Comparison of ENCODE assay signal across 8 cellular contexts in genomic region chr11:45843158-45843924, GRCh38. TPM values are rescaled to one million over a fixed set of nuclear protein-coding genes. Genes with fewer than 3 reads are reported as not detected.
DNase-seq lines count a peak whose midpoint lies in the region; ATAC-seq and TF ChIP-seq lines count a peak whose summit lies in the region.

No MANE protein-coding gene starts in this region.

- H3K27me3 ChIP-seq in MG63: no peaks in the 10 kb centered on the region

- H3K9me3 Mint-ChIP-seq in neural crest cell: no peaks in the 10 kb centered on the region

- no peaks in the 10 kb centered on the region for H3K9me3 ChIP-seq in MG63

- DNase-seq in MG63: peak; percentile 78
- DNase-seq in SIG-M5 (lab: John Stamatoyannopoulos, UW): peak; percentile 27
- peak; percentile 74 for DNase-seq in activated effector memory CD4-positive, alpha-beta T cell treated with Interleukin-2 at 50 U/mL for 16 hours
- peak; percentile 91 for DNase-seq in fibroblast of pulmonary artery (ENCODE audit: low read depth)
- DNase-seq in neural crest cell (ENCODE audit: low read depth, low spot score): peak; percentile 90
- DNase-seq in stimulated activated naive CD8-positive, alpha-beta T cell treated with anti-CD3 and anti-CD28 coated beads, Interleukin-15, Interleukin-2, amounts not matched to agents 100 U/mL and 50 U/mL, for 24 hours: peak; percentile 88

- H3K4me1 Mint-ChIP-seq in neural crest cell: peaks cover 15% of the 10 kb centered on the region

- no peaks in the 10 kb centered on the region for H3K36me3 Mint-ChIP-seq in neural crest cell (ENCODE audit: low read depth)

- TF ChIP-seq CTCF in GM12873 (IDR thresholded peaks at IDR 0.05; ENCODE audit: insufficient read depth, low read depth, low read length, missing control alignments): peak; percentile 91
- TF ChIP-seq CTCF in fibroblast of pulmonary artery (IDR thresholded peaks at IDR 0.05; ENCODE audit: low read length, missing control alignments): peak; percentile 93
- TF ChIP-seq CTCF in neural crest cell (conservative IDR thresholded peaks at IDR 0.05): peak; percentile 96

- no peak overlapping the region for H3K27ac Mint-ChIP-seq in neural crest cell (ENCODE audit: unreplicated experiment)

- H3K4me3 Mint-ChIP-seq in neural crest cell: peak overlapping the region; percentile 5

- peak; percentile 44 for ATAC-seq in stimulated activated naive CD8-positive, alpha-beta T cell treated with anti-CD3 and anti-CD28 coated beads, Interleukin-15, Interleukin-2, amounts not matched to agents 100 U/mL and 50 U/mL, for 24 hours
- no peak for ATAC-seq in GM21526 (IDR thresholded peaks at IDR 0.05; ENCODE audit: low FRiP score, unreplicated experiment)

- H3K27me3 Mint-ChIP-seq in neural crest cell (ENCODE audit: low read depth): peaks cover 66% of the 10 kb centered on the region

- no peaks in the 10 kb centered on the region for H3K36me3 ChIP-seq in MG63

- H3K4me3 ChIP-seq in MG63 (no peak overlapping the region), fibroblast of pulmonary artery (replicated peaks; ENCODE audit: low read depth, low read length) (no peak overlapping the region)

RNA-seq across cellular contexts. Expression of gene CRY2, which starts 3.9 kb away (rescaled TPM):
- total RNA-seq in MG63 (2014; rRNA removed; shearing (Covaris generic); ENCODE audit: low replicate concordance): 6.5 and 13.0 TPM in 2 replicates
- 19.0 and 23.8 TPM in 2 replicates for total RNA-seq in neural crest cell

RNA-seq across cellular contexts. Expression of gene SLC35C1, which starts 38.4 kb away (rescaled TPM):
- total RNA-seq in MG63 (2014; rRNA removed; shearing (Covaris generic); ENCODE audit: low replicate concordance): 3.8 and 11.5 TPM in 2 replicates
- total RNA-seq in neural crest cell: 12.9 and 13.3 TPM in 2 replicates

RNA-seq across cellular contexts. Expression of gene MAPK8IP1, which starts 42.1 kb away (rescaled TPM):
- 2.6 and 15.5 TPM in 2 replicates for total RNA-seq in MG63 (2014; rRNA removed; shearing (Covaris generic); ENCODE audit: low replicate concordance)
- total RNA-seq in neural crest cell: 36.6 and 38.7 TPM in 2 replicates

Comparison
In these comparisons a context has a peak if more than half of its experiments do, and no peak if none do; other contexts are left out.
1. DNase-seq: peak in every context shown above with its lines; median percentile 91 in fibroblast of pulmonary artery; 90 in neural crest cell; 88 in stimulated activated naive CD8-positive, alpha-beta T cell treated with anti-CD3 and anti-CD28 coated beads, Interleukin-15, Interleukin-2, amounts not matched to agents 100 U/mL and 50 U/mL, for 24 hours; 78 in MG63; 74 in activated effector memory CD4-positive, alpha-beta T cell treated with Interleukin-2 at 50 U/mL for 16 hours; 27 in SIG-M5.